ENCODE assay signal across 17 cellular contexts in genomic region chr1:216332003-216332402, GRCh38.
DNase-seq lines count a peak whose midpoint lies in the region; ATAC-seq lines count a peak whose summit lies in the region.
"Had no signal": no experiment of that assay in that cellular context is flagged by ENCODE, and none has a peak within 500 bp of the region (broad histone marks: within the 10 kb centered on the region; RNA-seq: fewer than 3 reads in every experiment).

No MANE protein-coding gene starts in this region.

- peak; percentile 33 for ATAC-seq in GM18519 (IDR thresholded peaks at IDR 0.05; ENCODE audit: low FRiP score, unreplicated experiment)
- peak; percentile 50 for ATAC-seq in HG02759 (IDR thresholded peaks at IDR 0.05; ENCODE audit: unreplicated experiment)
- ATAC-seq in HG03442 (IDR thresholded peaks at IDR 0.05; ENCODE audit: unreplicated experiment) = peak; percentile 45
- ATAC-seq in left cardiac atrium = no peak

- peak; percentile 3 for DNase-seq in kidney tubule cell (ENCODE audit: low spot score)
- DNase-seq in anterior cingulate cortex (lab: John Stamatoyannopoulos, UW) = no peak
- no peak for DNase-seq in HuH-7.5 (ENCODE audit: low spot score)
- no peak for DNase-seq in left cardiac atrium
- DNase-seq in glomerular visceral epithelial cell (ENCODE audit: extremely low spot score) = no peak
- DNase-seq: C1 segment of cervical spinal cord; Calu3; CD4-positive, alpha-beta memory T cell; COR-L47; DMS153; DND-41; GM23248; H7; HCEC 1CT had no signal

- intact Hi-C loops in left cardiac atrium (cut with DNase I) = no loop called here

Comparison
In these comparisons a context has a peak if more than half of its experiments do, and no peak if none do; other contexts are left out.
1. ATAC-seq: peak in GM18519 (single experiment), HG02759 (single experiment) and HG03442 (single experiment); none in left cardiac atrium (0 of 2).